18 cellular contexts compared by ENCODE assay signal in genomic region chr19:11164278-11164677, GRCh38. TPM values are rescaled to one million over a fixed set of nuclear protein-coding genes. Genes with fewer than 3 reads are reported as not detected.
DNase-seq lines count a peak whose midpoint lies in the region; TF ChIP-seq lines count a peak whose summit lies in the region.
"Had no signal": no experiment of that assay in that cellular context is flagged by ENCODE, and none has a peak within 500 bp of the region (broad histone marks: within the 10 kb centered on the region; RNA-seq: fewer than 3 reads in every experiment).

No MANE protein-coding gene starts in this region.

- no peaks in the 10 kb centered on the region for H3K27me3 Mint-ChIP-seq in Calu3 (ENCODE audit: unreplicated experiment)
- H3K27me3 Mint-ChIP-seq: natural killer cell treated with Interleukin-12 subunit alpha and Interleukin-12 subunit beta and Interleukin-15 and Interleukin-18, amount 100 ng/mL, for 72 hours had no signal

- no peak overlapping the region for H3K4me3 Mint-ChIP-seq in Calu3 (ENCODE audit: low read depth, unreplicated experiment)
- H3K4me3 Mint-ChIP-seq: natural killer cell treated with Interleukin-12 subunit alpha and Interleukin-12 subunit beta and Interleukin-15 and Interleukin-18, amount 100 ng/mL, for 72 hours had no signal

- peaks cover 22% of the 10 kb centered on the region for H3K4me1 ChIP-seq in hepatocyte (ENCODE audit: insufficient read depth)

- WGBS in hepatocyte (ENCODE audit: low lambda C conversion rate, missing lambda C conversion rate) = 92% methylated on average over 11 of the region's 11 CpGs

- CTCF ChIA-PET in Calu3 (lab: Charles Lee) = no interaction called here

- H3K4me1 Mint-ChIP-seq in Calu3 (ENCODE audit: low read depth, unreplicated experiment) = no peaks in the 10 kb centered on the region

- no peaks in the 10 kb centered on the region for H3K36me3 Mint-ChIP-seq in Calu3 (ENCODE audit: insufficient read depth, unreplicated experiment)
- H3K36me3 Mint-ChIP-seq: natural killer cell treated with Interleukin-12 subunit alpha and Interleukin-12 subunit beta and Interleukin-15 and Interleukin-18, amount 100 ng/mL, for 72 hours had no signal

- no peak overlapping the region for H2AFZ ChIP-seq in hepatocyte

- H3K4me3 ChIP-seq in astrocyte of the spinal cord (ENCODE audit: low read depth, low read length) (peak overlapping the region; percentile 15), hepatocyte (no peak overlapping the region), skin epidermis (no peak overlapping the region)
- H3K4me3 ChIP-seq: smooth muscle cell had no signal

- DNase-seq in Calu3 = no peak
- DNase-seq in astrocyte of the spinal cord (ENCODE audit: low read depth, low spot score) = no peak
- DNase-seq in hepatocyte (ENCODE audit: low spot score) = no peak
- no peak for DNase-seq in GM19240 (ENCODE audit: insufficient read length, low spot score)
- DNase-seq in ureter (ENCODE audit: low spot score) = no peak
- DNase-seq in activated CD4-positive, alpha-beta T cell treated with anti-CD3 and anti-CD28 coated beads for 1 hour = no peak
- DNase-seq in effector CD4-positive, alpha-beta T cell = no peak
- DNase-seq: activated CD4-positive, alpha-beta T cell treated with anti-CD3 and anti-CD28 coated beads, Interleukin-2, amount 50 U/mL, for 1 hour; activated T-cell treated with anti-CD3 and anti-CD28 coated beads, Interleukin-2, amount 50 U/mL, for 48 hours; AML-193; dermis blood vessel endothelial cell; DMS79 treated with DMSO at 0.1 percent for 48 hours; NCI-H2081; NCI-H69; T-helper 2 cell had no signal

- in situ Hi-C loops in astrocyte of the spinal cord (cut with HindIII; ENCODE audit: low sequenced_read_pairs) = no loop called here

- BruUV-seq in Calu3 (replicated peaks; lab: Mats Ljungman, UMichigan) = TSS peak; percentile 73

- no peak overlapping the region for H3K27ac Mint-ChIP-seq in Calu3 (ENCODE audit: unreplicated experiment)
- H3K27ac Mint-ChIP-seq: natural killer cell treated with Interleukin-12 subunit alpha and Interleukin-12 subunit beta and Interleukin-15 and Interleukin-18, amount 100 ng/mL, for 72 hours had no signal

- intact Hi-C loops in Calu3 (cut with micrococcal nuclease; ENCODE audit: unreplicated experiment) = no loop called here

- H3K27ac ChIP-seq in hepatocyte (peak overlapping the region; percentile 80), skin epidermis (peak overlapping the region in 12 of 21 experiments; percentile 37 to 84 (median 80))

- no peak for TF ChIP-seq CTCF in Calu3 (IDR thresholded peaks at IDR 0.05; ENCODE audit: unreplicated experiment)
- no peak for TF ChIP-seq CTCF in astrocyte of the spinal cord (IDR thresholded peaks at IDR 0.05; ENCODE audit: low read depth, low read length)
- no peak for TF ChIP-seq CTCF in hepatocyte (IDR thresholded peaks at IDR 0.05; ENCODE audit: poor library complexity)

- no peaks in the 10 kb centered on the region for H3K36me3 ChIP-seq in hepatocyte (replicated peaks; ENCODE audit: insufficient read depth, low read depth)

- peak overlapping the region; percentile 1 for H3K4me2 ChIP-seq in hepatocyte
- H3K4me2 ChIP-seq: smooth muscle cell had no signal

- H3K27me3 ChIP-seq in hepatocyte = no peaks in the 10 kb centered on the region

- H3K9me3 ChIP-seq in hepatocyte (ENCODE audit: low read depth) = no peaks in the 10 kb centered on the region

- no peaks in the 10 kb centered on the region for H3K79me2 ChIP-seq in hepatocyte

- H3K9me3 Mint-ChIP-seq in Calu3 (ENCODE audit: low read depth, unreplicated experiment) = no peaks in the 10 kb centered on the region
- H3K9me3 Mint-ChIP-seq: natural killer cell treated with Interleukin-12 subunit alpha and Interleukin-12 subunit beta and Interleukin-15 and Interleukin-18, amount 100 ng/mL, for 72 hours had no signal

- no peaks in the 10 kb centered on the region for H3K9me2 ChIP-seq in hepatocyte (replicated peaks; ENCODE audit: insufficient read depth)

- no peaks in the 10 kb centered on the region for H4K20me1 ChIP-seq in hepatocyte (ENCODE audit: insufficient read depth, poor library complexity, severe bottlenecking)

RNA-seq across cellular contexts. Expression of gene SPC24, which starts 8.7 kb away (rescaled TPM):
- total RNA-seq in Calu3 (2022) = 31.8 and 36.4 TPM in 2 replicates
- 9.0 and 11.5 TPM in 2 replicates for total RNA-seq in hepatocyte
- 5.2 and 8.8 TPM in 2 replicates for polyA plus RNA-seq in hepatocyte
- total RNA-seq in ureter = 1.4 TPM

RNA-seq across cellular contexts. Expression of gene KANK2, which starts 33.1 kb away (rescaled TPM):
- total RNA-seq in Calu3 (2022) = 27.8 and 31.2 TPM in 2 replicates
- 58.3 and 60.3 TPM in 2 replicates for total RNA-seq in hepatocyte
- polyA plus RNA-seq in hepatocyte = 35.2 and 39.6 TPM in 2 replicates
- total RNA-seq in ureter = 170 TPM
